13 cellular contexts compared by ENCODE assay signal in the genomic region with DNA sequence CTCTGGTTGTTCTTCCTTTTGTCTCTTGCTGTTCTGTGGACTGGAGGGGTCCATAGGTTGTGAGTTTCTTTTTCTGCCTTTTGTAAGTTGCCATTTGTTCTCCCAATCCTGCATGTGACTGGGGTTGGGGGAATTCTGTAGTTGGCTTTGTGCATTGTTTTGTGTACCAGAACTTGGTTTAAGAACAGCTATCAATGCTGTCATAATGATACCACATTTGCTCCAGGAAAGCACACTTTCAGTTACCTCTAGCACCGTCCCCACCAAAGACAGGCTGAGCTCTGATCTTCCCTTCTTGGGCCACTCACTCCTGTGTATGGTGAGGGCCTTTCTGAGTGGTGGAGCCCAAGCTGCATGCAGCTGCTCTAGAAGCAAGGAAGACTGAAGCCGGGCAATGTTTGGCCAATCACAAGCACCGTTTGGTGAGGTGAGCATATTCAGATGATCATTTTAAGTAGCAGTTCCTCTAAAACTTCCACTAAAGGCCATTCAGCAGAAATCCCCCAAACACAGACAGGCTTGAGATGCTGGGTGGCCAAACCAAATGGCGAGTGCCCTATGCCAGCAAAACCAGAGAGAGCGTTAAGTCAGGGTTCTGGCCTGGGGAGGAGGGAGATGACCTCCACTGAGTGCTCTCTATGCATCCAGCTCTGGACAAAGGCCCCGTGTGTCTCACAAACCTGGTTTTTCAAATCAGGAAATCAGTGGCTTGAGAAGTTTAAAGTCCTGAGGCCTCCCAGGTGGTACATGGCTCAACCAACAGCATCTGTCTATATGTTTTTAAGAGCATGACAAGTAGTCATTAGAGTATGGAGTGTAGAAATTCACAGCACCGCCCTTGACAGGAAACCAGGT.
A peak's percentile ranks its signal among the peaks of the same experiment; 100 is the strongest.
DNase-seq lines count a peak whose midpoint lies in the region; ATAC-seq, FAIRE-seq and TF ChIP-seq lines count a peak whose summit lies in the region.
"Had no signal": no experiment of that assay in that cellular context is flagged by ENCODE, and none has a peak within 500 bp of the region (broad histone marks: within the 10 kb centered on the region; RNA-seq: fewer than 3 reads in every experiment).

No MANE protein-coding gene starts in this region.

- no peaks in the 10 kb centered on the region for H3K79me2 ChIP-seq in HepG2 (ENCODE audit: insufficient read depth, low read length)

- peak overlapping the region; percentile 58 to 91 (median 85) for H3K27ac Mint-ChIP-seq in brain
- H3K27ac Mint-ChIP-seq in activated CD8-positive, alpha-beta T cell treated with anti-CD3 and anti-CD28 coated beads for 36 hours, result no peak overlapping the region

- in situ Hi-C loops in HepG2 (cut with HindIII; ENCODE audit: extremely low pct_ligation_motif_present, low pct_unique_long_range_greater_than_20kb), result no loop called here

- peaks cover 37% of the 10 kb centered on the region for H3K4me1 ChIP-seq in HepG2 (ENCODE audit: insufficient read depth, low read length)
- H3K4me1 ChIP-seq in right lobe of liver, result no peaks in the 10 kb centered on the region
- peaks cover 23% of the 10 kb centered on the region for H3K4me1 ChIP-seq in vagina
- peaks cover 4 to 8% of the 10 kb centered on the region in 2 donors for H3K4me1 ChIP-seq in kidney (ENCODE audit: control insufficient read depth in 1 of 2, insufficient read depth in 1 of 2, low read depth in 1 of 2, low read length in 2 of 2)

- TF ChIP-seq RAD21 in HepG2 (CRISPR knock-in tag; IDR thresholded peaks at IDR 0.05), result no peak

- TF ChIP-seq CTCF in HepG2 (CRISPR knock-in tag; IDR thresholded peaks at IDR 0.05) (no peak), right lobe of liver (IDR thresholded peaks at IDR 0.05) (no peak), brain (conservative IDR thresholded peaks at IDR 0.05) (no peak), vagina (IDR thresholded peaks at IDR 0.05) (no peak), kidney (IDR thresholded peaks at IDR 0.05; ENCODE audit: borderline replicate concordance, extremely low read depth, insufficient read depth) (no peak)
- TF ChIP-seq CTCF in activated CD8-positive, alpha-beta T cell treated with anti-CD3 and anti-CD28 coated beads for 36 hours (IDR thresholded peaks at IDR 0.05), result no peak

- CTCF ChIA-PET in HepG2 (lab: Yijun Ruan, JAX; ENCODE audit: low intra/inter-chr PET ratio, low total read pairs), result no interaction called here
- CTCF ChIA-PET in activated CD8-positive, alpha-beta T cell treated with anti-CD3 and anti-CD28 coated beads for 36 hours (lab: Charles Lee), result interaction anchor here (1.0 to 3.3 kb wide), 3 partner anchors 11 to 189 kb away, joined by 3 to 13 read pairs (median 3); no protein-coding TSS in a partner anchor

- POLR2A ChIA-PET in HepG2 (lab: Yijun Ruan, JAX), result no interaction called here
- POLR2A ChIA-PET in activated CD8-positive, alpha-beta T cell treated with anti-CD3 and anti-CD28 coated beads for 36 hours (lab: Charles Lee), result no interaction called here

- H3K4me2 ChIP-seq in HepG2 (ENCODE audit: low read depth, low read length), result no peak overlapping the region

- H3K4me1 Mint-ChIP-seq in brain, result peaks cover 80% of the 10 kb centered on the region
- peaks cover 9% of the 10 kb centered on the region for H3K4me1 Mint-ChIP-seq in activated CD8-positive, alpha-beta T cell treated with anti-CD3 and anti-CD28 coated beads for 36 hours (ENCODE audit: low read depth)

- intact Hi-C loops in HepG2 (cut with micrococcal nuclease; ENCODE audit: unreplicated experiment) (no loop called here), right lobe of liver (cut with DNase I) (no loop called here), vagina (cut with DNase I) (no loop called here), kidney (cut with DNase I) (no loop called here)
- intact Hi-C loops in activated CD8-positive, alpha-beta T cell treated with anti-CD3 and anti-CD28 coated beads for 36 hours (cut with micrococcal nuclease), result no loop called here

- FAIRE-seq in HepG2 (lab: Jason Lieb, UNC) (no peak), kidney (lab: Jason Lieb, UNC) (no peak)

- no peaks in the 10 kb centered on the region for H3K36me3 Mint-ChIP-seq in brain
- no peaks in the 10 kb centered on the region for H3K36me3 Mint-ChIP-seq in activated CD8-positive, alpha-beta T cell treated with anti-CD3 and anti-CD28 coated beads for 36 hours (ENCODE audit: low read depth)

- no peaks in the 10 kb centered on the region for H4K20me1 ChIP-seq in HepG2 (ENCODE audit: insufficient read depth, low read length)

- H3K27me3 Mint-ChIP-seq in brain, result no peaks in the 10 kb centered on the region
- peaks cover 4% of the 10 kb centered on the region for H3K27me3 Mint-ChIP-seq in activated CD8-positive, alpha-beta T cell treated with anti-CD3 and anti-CD28 coated beads for 36 hours

- 0 out of 5 replicates have a peak, but pooled peaks cover 0 to 8% of the 10 kb centered on the region in 2 experiments for H3K27me3 ChIP-seq in HepG2 (ENCODE audit: control insufficient read depth in 1 of 2, insufficient read depth in 2 of 2, low read length in 2 of 2)
- no peaks in the 10 kb centered on the region for H3K27me3 ChIP-seq in right lobe of liver
- H3K27me3 ChIP-seq in vagina, result no peaks in the 10 kb centered on the region
- H3K27me3 ChIP-seq: thyroid gland had no signal

- H3K9me3 Mint-ChIP-seq in brain, result no peaks in the 10 kb centered on the region
- no peaks in the 10 kb centered on the region for H3K9me3 Mint-ChIP-seq in activated CD8-positive, alpha-beta T cell treated with anti-CD3 and anti-CD28 coated beads for 36 hours

- DNase-seq in HepG2 (ENCODE audit: low spot score) (no peak), right lobe of liver (no peak), vagina (ENCODE audit: extremely low spot score in 2 of 2) (no peak), kidney (no peak), COLO829 (ENCODE audit: low spot score) (no peak)
- DNase-seq in activated CD8-positive, alpha-beta T cell treated with anti-CD3 and anti-CD28 coated beads for 36 hours, result no peak
- DNase-seq: activated effector memory CD4-positive, alpha-beta T cell treated with anti-CD3 and anti-CD28 coated beads, Interleukin-2, amount 50 U/mL, for 16 hours; cerebellar nuclear complex; NCI-H1694 treated with DMSO at 0.1 percent for 48 hours; thyroid gland had no signal

- H3K27ac ChIP-seq in HepG2 (ENCODE audit: extremely low read length, insufficient read depth, low read length) (no peak overlapping the region), right lobe of liver (no peak overlapping the region), vagina (peak overlapping the region; percentile 33), kidney (ENCODE audit: low read depth in 2 of 2, low read length in 2 of 2) (no peak overlapping the region)
- H3K27ac ChIP-seq: thyroid gland had no signal

- no peaks in the 10 kb centered on the region for H3K36me3 ChIP-seq in HepG2 (replicated peaks in 1 of 2; ENCODE audit: control insufficient read depth in 1 of 2, insufficient read depth in 2 of 2, low read length in 2 of 2)
- H3K36me3 ChIP-seq in right lobe of liver, result no peaks in the 10 kb centered on the region
- H3K36me3 ChIP-seq in vagina, result no peaks in the 10 kb centered on the region
- H3K36me3 ChIP-seq in kidney (ENCODE audit: control insufficient read depth in 1 of 2, insufficient read depth in 2 of 2, low read length in 2 of 2), result no peaks in the 10 kb centered on the region
- H3K36me3 ChIP-seq: thyroid gland had no signal

- TF ChIP-seq EP300 in HepG2 (IDR thresholded peaks at IDR 0.05; ENCODE audit: low read depth in 2 of 2, low read length in 2 of 2) (no peak), HepG2 (CRISPR knock-in tag; IDR thresholded peaks at IDR 0.05; ENCODE audit: borderline replicate concordance) (no peak)

- no peak overlapping the region for H2AFZ ChIP-seq in HepG2 (ENCODE audit: low read length)

- peak; percentile 22; the same call in 2 of the 3 replicates for ATAC-seq in HepG2
- ATAC-seq in right lobe of liver, result no peak
- ATAC-seq in HG02938 (IDR thresholded peaks at IDR 0.05; ENCODE audit: unreplicated experiment), result peak; percentile 49
- no peak for ATAC-seq in activated CD8-positive, alpha-beta T cell treated with anti-CD3 and anti-CD28 coated beads for 36 hours
- ATAC-seq: Panc1 had no signal

- H3K4me3 Mint-ChIP-seq in brain, result peak overlapping the region in 2 of 5 experiments; percentile 9 to 26
- no peak overlapping the region for H3K4me3 Mint-ChIP-seq in activated CD8-positive, alpha-beta T cell treated with anti-CD3 and anti-CD28 coated beads for 36 hours

- no peak overlapping the region for H3K9ac ChIP-seq in HepG2 (ENCODE audit: insufficient read depth, low read depth, low read length)
- H3K9ac ChIP-seq in kidney (ENCODE audit: low read length in 2 of 2), result no peak overlapping the region

- H3K9me3 ChIP-seq in HepG2 (ENCODE audit: low read length), result no peaks in the 10 kb centered on the region
- H3K9me3 ChIP-seq in right lobe of liver, result no peaks in the 10 kb centered on the region
- no peaks in the 10 kb centered on the region for H3K9me3 ChIP-seq in vagina
- no peaks in the 10 kb centered on the region for H3K9me3 ChIP-seq in kidney (ENCODE audit: control insufficient read depth in 1 of 2, low read length in 2 of 2)
- H3K9me3 ChIP-seq: thyroid gland had no signal

- TF ChIP-seq POLR2A in HepG2 (IDR thresholded peaks at IDR 0.05; ENCODE audit: insufficient read depth in 1 of 2, low read depth in 2 of 2, low read length in 2 of 2) (no peak), right lobe of liver (IDR thresholded peaks at IDR 0.05) (no peak), vagina (IDR thresholded peaks at IDR 0.05) (no peak)

- BruUV-seq in HepG2 (replicated peaks; lab: Mats Ljungman, UMichigan), result no TSS peak

- no peak overlapping the region for H3K4me3 ChIP-seq in HepG2 (replicated peaks in 1 of 3; ENCODE audit: insufficient read depth in 1 of 3, low read depth in 2 of 3, low read length in 3 of 3)
- H3K4me3 ChIP-seq in right lobe of liver, result no peak overlapping the region
- H3K4me3 ChIP-seq in vagina, result no peak overlapping the region
- no peak overlapping the region for H3K4me3 ChIP-seq in kidney (ENCODE audit: low read length in 2 of 2)
- H3K4me3 ChIP-seq: thyroid gland had no signal

- whole genome bisulfite sequencing in HepG2 (ENCODE audit: low lambda C conversion rate), result 6% methylated on average over 5 of the region's 7 CpGs
- 80% methylated on average over 5 of the region's 7 CpGs for WGBS in right lobe of liver (ENCODE audit: insufficient coverage, low coverage, low lambda C conversion rate, missing lambda C conversion rate)

TF ChIP-seq in HepG2, 621 proteins besides CTCF, POLR2A, EP300 and RAD21:
- TF ChIP-seq ZMYM2 (CRISPR knock-in tag; IDR thresholded peaks at IDR 0.05) (no peak), KLF6 (CRISPR knock-in tag; IDR thresholded peaks at IDR 0.05) (no peak), ZNF263 (CRISPR knock-in tag; IDR thresholded peaks at IDR 0.05) (peak; percentile 92)

Comparison
In these comparisons a context has a peak if more than half of its experiments do, and no peak if none do; other contexts are left out.
1. ATAC-seq: peak in HepG2 (single experiment) and HG02938 (single experiment); none in right lobe of liver (0 of 4) and activated CD8-positive, alpha-beta T cell treated with anti-CD3 and anti-CD28 coated beads for 36 hours (single experiment).